ENCODE assay signal across 27 cellular contexts in the genomic region with DNA sequence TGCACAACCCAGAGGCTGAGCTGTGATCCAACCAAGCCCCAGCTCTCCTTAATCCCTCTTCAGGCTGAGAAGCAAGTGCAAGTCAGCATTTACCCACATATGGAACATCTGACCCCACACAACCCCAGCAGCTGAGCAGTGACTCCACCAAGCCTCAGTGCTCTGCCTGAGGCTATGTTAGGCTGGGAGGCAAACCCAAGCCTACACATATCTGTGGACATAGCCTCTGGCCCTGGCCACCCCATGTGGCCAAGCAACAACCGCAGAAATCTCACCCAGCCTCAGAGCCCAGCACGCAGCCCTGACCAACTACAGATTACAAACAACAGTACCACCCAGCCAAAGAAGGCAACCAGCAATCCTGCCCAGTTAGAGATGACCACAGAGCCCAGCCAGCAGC.
DNase-seq lines count a peak whose midpoint lies in the region; ATAC-seq, FAIRE-seq and TF ChIP-seq lines count a peak whose summit lies in the region.
"Had no signal": no experiment of that assay in that cellular context is flagged by ENCODE, and none has a peak within 500 bp of the region (broad histone marks: within the 10 kb centered on the region; RNA-seq: fewer than 3 reads in every experiment).

No MANE protein-coding gene starts in this region.

- ATAC-seq in A549 = no peak
- ATAC-seq: activated CD4-positive, CD25-positive, alpha-beta regulatory T cell treated with anti-CD3 and anti-CD28 coated beads, Interleukin-2, amount 50 U/mL, for 24 hours; HCT116; left ventricle myocardium superior had no signal

- no peak overlapping the region for H3K18ac ChIP-seq in mesenchymal stem cell (ENCODE audit: low read depth in 1 of 2, low read length in 2 of 2)

- TF ChIP-seq EP300 in A549 (IDR thresholded peaks at IDR 0.05) = no peak

- H3K9ac ChIP-seq in mesenchymal stem cell (ENCODE audit: low read length) (no peak overlapping the region), smooth muscle cell (ENCODE audit: low read depth) (no peak overlapping the region)
- H3K9ac ChIP-seq: KMS-11 had no signal

- no peaks in the 10 kb centered on the region for H4K20me1 ChIP-seq in smooth muscle cell (ENCODE audit: low read depth)

- no peak for TF ChIP-seq POLR2A in A549 (IDR thresholded peaks at IDR 0.05; ENCODE audit: low read length)

- H3K4me1 ChIP-seq in A549 (no peaks in the 10 kb centered on the region; the same call in 2 of the 3 replicates), SJSA1 (replicated peaks) (peaks cover 54% of the 10 kb centered on the region), mesenchymal stem cell (ENCODE audit: control insufficient read depth, insufficient read depth, low read depth, low read length) (peaks cover 13% of the 10 kb centered on the region), smooth muscle cell (ENCODE audit: low read depth) (peaks cover 13% of the 10 kb centered on the region)

- CTCF ChIA-PET in A549 (lab: Yijun Ruan, JAX) = interaction anchor here (0.6 kb wide), 1 partner anchor 9 kb away, joined by 3 read pairs; no protein-coding TSS in a partner anchor
- CTCF ChIA-PET in HEK293T (lab: Yijun Ruan, JAX) = no interaction called here

- H3K4me3 ChIP-seq in A549 (no peak overlapping the region), HFF-Myc (replicated peaks; ENCODE audit: low read depth, low read length) (no peak overlapping the region), SJSA1 (no peak overlapping the region), mesenchymal stem cell (ENCODE audit: insufficient read depth in 1 of 2, low read depth in 1 of 2, low read length in 2 of 2) (no peak overlapping the region), smooth muscle cell (no peak overlapping the region)
- H3K4me3 ChIP-seq: thoracic aorta had no signal

- H2BK12ac ChIP-seq in mesenchymal stem cell (ENCODE audit: low read length in 2 of 2) = no peak overlapping the region

- H3K23ac ChIP-seq in mesenchymal stem cell (ENCODE audit: low read length in 2 of 2) = no peak overlapping the region

- no peak overlapping the region for H2AFZ ChIP-seq in mesenchymal stem cell (ENCODE audit: low read depth, low read length)
- H2AFZ ChIP-seq in smooth muscle cell (ENCODE audit: low read depth) = no peak overlapping the region

- H2BK15ac ChIP-seq in mesenchymal stem cell (ENCODE audit: low read depth, poor library complexity, severe bottlenecking) = no peak overlapping the region

- TF ChIP-seq RAD21 in A549 (conservative IDR thresholded peaks at IDR 0.05 in 1 of 2, IDR thresholded peaks at IDR 0.05 in 1 of 2) = no peak

- H2BK120ac ChIP-seq in mesenchymal stem cell (ENCODE audit: low read depth, low read length) = no peak overlapping the region

- TF ChIP-seq CTCF in A549 (IDR thresholded peaks at IDR 0.05) = no peak
- no peak for TF ChIP-seq CTCF in HFF-Myc (IDR thresholded peaks at IDR 0.05; ENCODE audit: low read depth, low read length, missing control alignments)
- TF ChIP-seq CTCF in smooth muscle cell (IDR thresholded peaks at IDR 0.05; ENCODE audit: borderline replicate concordance, insufficient read depth, poor library complexity, severe bottlenecking) = no peak

- H3K14ac ChIP-seq in mesenchymal stem cell (ENCODE audit: low read length in 2 of 2) = no peak overlapping the region

- H3F3A ChIP-seq in smooth muscle cell (ENCODE audit: low read depth) = peaks cover 14% of the 10 kb centered on the region

- H3K79me1 ChIP-seq in mesenchymal stem cell (replicated peaks; ENCODE audit: low read length, poor library complexity, severe bottlenecking) = no peaks in the 10 kb centered on the region

- 86% methylated on average over 2 of the region's 2 CpGs for WGBS in A549 (ENCODE audit: missing lambda C conversion rate)
- 90% methylated on average over 2 of the region's 2 CpGs for WGBS in mesenchymal stem cell
- 56% methylated on average over 2 of the region's 2 CpGs for WGBS in smooth muscle cell (ENCODE audit: low lambda C conversion rate)

- no peak overlapping the region for H3K4ac ChIP-seq in mesenchymal stem cell (ENCODE audit: low read depth in 1 of 2, low read length in 2 of 2)

- H2AK5ac ChIP-seq in mesenchymal stem cell (ENCODE audit: low read length, severe bottlenecking) = peak overlapping the region; percentile 38

- H3K79me2 ChIP-seq in smooth muscle cell (ENCODE audit: low read depth) = no peaks in the 10 kb centered on the region

- no peaks in the 10 kb centered on the region for H3K9me3 ChIP-seq in A549
- no peaks in the 10 kb centered on the region for H3K9me3 ChIP-seq in SJSA1 (replicated peaks)
- H3K9me3 ChIP-seq in mesenchymal stem cell (ENCODE audit: control insufficient read depth, low read length) = no peaks in the 10 kb centered on the region
- no peaks in the 10 kb centered on the region for H3K9me3 ChIP-seq in smooth muscle cell (replicated peaks; ENCODE audit: low read depth)
- H3K9me3 ChIP-seq: thoracic aorta had no signal

- H2BK5ac ChIP-seq in mesenchymal stem cell (ENCODE audit: low read depth, low read length, poor library complexity, severe bottlenecking) = no peak overlapping the region

- peak overlapping the region; percentile 19 for H4K8ac ChIP-seq in mesenchymal stem cell (ENCODE audit: low read length)

- DNase-seq in A549 (ENCODE audit: low read depth in 1 of 2, low spot score in 1 of 2) = no peak
- DNase-seq in HFF-Myc (ENCODE audit: extremely low read depth, low read depth) = peak; percentile 37
- DNase-seq in SJSA1 (ENCODE audit: low read depth in 1 of 2, low spot score in 2 of 2) = peak; percentile 92 to 93
- peak; percentile 84 for DNase-seq in mesenchymal stem cell
- no peak for DNase-seq in HEK293T (ENCODE audit: extremely low spot score)
- no peak for DNase-seq in COLO668 (lab: John Stamatoyannopoulos, UW; ENCODE audit: unreplicated experiment)
- no peak for DNase-seq in smooth muscle cell (lab: John Stamatoyannopoulos, UW; ENCODE audit: unreplicated experiment)
- no peak for DNase-seq in COR-L47 (lab: John Stamatoyannopoulos, UW)
- DNase-seq: activated naive CD4-positive, alpha-beta T cell; activated T-cell treated with anti-CD3 and anti-CD28 coated beads, Interleukin-2, amount 50 U/mL, for 24 hours; caudate nucleus; left ventricle myocardium superior; MV-4-11; NCI-H1694; NCI-H2171 treated with DMSO at 0.1 percent for 48 hours; NCI-H526 treated with DMSO at 0.1 percent for 48 hours; nephron progenitor cell; stimulated activated CD4-positive, alpha-beta T cell treated with anti-CD3 and anti-CD28 coated beads, Interleukin-2, amount 100 ng/mL, for 24 hours; stimulated activated naive CD4-positive, alpha-beta T cell treated with Interleukin-2 at 50 U/mL for 16 hours; SW 1271 had no signal

- FAIRE-seq in A549 (lab: Jason Lieb, UNC) = no peak
- FAIRE-seq: D721Med, endothelial cell of umbilical vein had no signal

- H3K36me3 ChIP-seq in SJSA1 (no peaks in the 10 kb centered on the region), mesenchymal stem cell (ENCODE audit: control insufficient read depth in 1 of 2, insufficient read depth in 2 of 2, low read depth in 1 of 2, low read length in 2 of 2) (no peaks in the 10 kb centered on the region), smooth muscle cell (ENCODE audit: low read depth) (no peaks in the 10 kb centered on the region)
- H3K36me3 ChIP-seq: thoracic aorta had no signal

- H3K27me3 ChIP-seq in SJSA1 (replicated peaks) = no peaks in the 10 kb centered on the region
- H3K27me3 ChIP-seq in mesenchymal stem cell (ENCODE audit: control insufficient read depth in 1 of 2, insufficient read depth in 1 of 2, low read length in 2 of 2) = peaks cover 0 to 20% of the 10 kb centered on the region in 2 experiments
- H3K27me3 ChIP-seq in smooth muscle cell (ENCODE audit: low read depth) = no peaks in the 10 kb centered on the region

- no peak overlapping the region for H3K27ac ChIP-seq in A549
- H3K27ac ChIP-seq in SJSA1 = peak overlapping the region; percentile 100
- H3K27ac ChIP-seq in mesenchymal stem cell (ENCODE audit: low read length, poor library complexity, severe bottlenecking) = no peak overlapping the region
- H3K27ac ChIP-seq in smooth muscle cell (ENCODE audit: low read depth) = no peak overlapping the region
- H3K27ac ChIP-seq: C4-2B, KMS-11, thoracic aorta had no signal

- H3K4me2 ChIP-seq in A549 (no peak overlapping the region), mesenchymal stem cell (ENCODE audit: low read length, poor library complexity, severe bottlenecking) (no peak overlapping the region), smooth muscle cell (no peak overlapping the region)
- H3K4me2 ChIP-seq: KMS-11 had no signal

- POLR2A ChIA-PET in A549 (lab: Yijun Ruan, JAX) = no interaction called here
- POLR2A ChIA-PET in HEK293T (lab: Yijun Ruan, JAX) = no interaction called here

- peak overlapping the region; percentile 14 for H4K91ac ChIP-seq in mesenchymal stem cell (ENCODE audit: low read length)

TF ChIP-seq in HEK293T, 16 proteins besides CTCF, POLR2A, EP300 and RAD21:
- no peak for TF ChIP-seq FOXM1 (IDR thresholded peaks at IDR 0.05; ENCODE audit: borderline replicate concordance)
- TF ChIP-seq ELF4 (IDR thresholded peaks at IDR 0.05) = no peak
- no peak for TF ChIP-seq FOXK2 (IDR thresholded peaks at IDR 0.05)
- no peak for TF ChIP-seq LEF1 (IDR thresholded peaks at IDR 0.05; ENCODE audit: borderline replicate concordance)
- TF ChIP-seq BHLHE40 (IDR thresholded peaks at IDR 0.05; ENCODE audit: borderline replicate concordance) = no peak
- TF ChIP-seq CTBP1 (IDR thresholded peaks at IDR 0.05; ENCODE audit: borderline replicate concordance) = no peak
- no peak for TF ChIP-seq ARNT (IDR thresholded peaks at IDR 0.05)
- no peak for TF ChIP-seq ZNF384 (IDR thresholded peaks at IDR 0.05)
- no peak for TF ChIP-seq SUZ12 (IDR thresholded peaks at IDR 0.05)
- TF ChIP-seq, protein P1, sequence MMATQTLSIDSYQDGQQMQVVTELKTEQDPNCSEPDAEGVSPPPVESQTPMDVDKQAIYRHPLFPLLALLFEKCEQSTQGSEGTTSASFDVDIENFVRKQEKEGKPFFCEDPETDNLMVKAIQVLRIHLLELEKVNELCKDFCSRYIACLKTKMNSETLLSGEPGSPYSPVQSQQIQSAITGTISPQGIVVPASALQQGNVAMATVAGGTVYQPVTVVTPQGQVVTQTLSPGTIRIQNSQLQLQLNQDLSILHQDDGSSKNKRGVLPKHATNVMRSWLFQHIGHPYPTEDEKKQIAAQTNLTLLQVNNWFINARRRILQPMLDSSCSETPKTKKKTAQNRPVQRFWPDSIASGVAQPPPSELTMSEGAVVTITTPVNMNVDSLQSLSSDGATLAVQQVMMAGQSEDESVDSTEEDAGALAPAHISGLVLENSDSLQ (IDR thresholded peaks at IDR 0.05) = no peak
- no peak for TF ChIP-seq SP1 (IDR thresholded peaks at IDR 0.05)
- TF ChIP-seq TARDBP (IDR thresholded peaks at IDR 0.05) = no peak
- TF ChIP-seq FOXA1 (IDR thresholded peaks at IDR 0.05) = no peak
- no peak for TF ChIP-seq HDGF (IDR thresholded peaks at IDR 0.05; ENCODE audit: borderline replicate concordance)
- TF ChIP-seq L3MBTL2 (conservative IDR thresholded peaks at IDR 0.05) = no peak
- TF ChIP-seq NFRKB (IDR thresholded peaks at IDR 0.05) = no peak

Comparison
In these comparisons a context has a peak if more than half of its experiments do, and no peak if none do; other contexts are left out.
1. DNase-seq: peak in HFF-Myc (single experiment), SJSA1 (2 of 2) and mesenchymal stem cell (single experiment); none in A549 (0 of 2), HEK293T (single experiment), COLO668 (single experiment), smooth muscle cell (single experiment) and COR-L47 (single experiment).